8 cellular contexts compared by ENCODE assay signal in genomic region chr2:11498543-11499034, GRCh38. TPM values are rescaled to one million over a fixed set of nuclear protein-coding genes. Genes with fewer than 3 reads are reported as not detected.
DNase-seq lines count a peak whose midpoint lies in the region; ATAC-seq and TF ChIP-seq lines count a peak whose summit lies in the region.

No MANE protein-coding gene starts in this region.

- POLR2A ChIA-PET in HEK293T (lab: Yijun Ruan, JAX), result no interaction called here

- peak; percentile 97 for DNase-seq in RPMI8226
- peak; percentile 42 to 49 for DNase-seq in left colon
- no peak for DNase-seq in upper lobe of right lung
- no peak for DNase-seq in effector CD4-positive, alpha-beta T cell
- no peak for DNase-seq in HEK293T (ENCODE audit: extremely low spot score)
- DNase-seq in activated T-helper 2 cell treated with anti-CD3 and anti-CD28 coated beads, Interferon-gamma antibody, Interleukin-2, Interleukin-4, amounts not matched to agents 10 μg/mL and 5 μg/mL and 100 μg/mL, durations not matched to agents 14 hours and 24 hours and 36 hours (ENCODE audit: low spot score), result no peak

- peaks cover 5% of the 10 kb centered on the region for H3K4me1 Mint-ChIP-seq in activated T-helper 2 cell treated with anti-CD3 and anti-CD28 coated beads, Interferon-gamma antibody, Interleukin-2, Interleukin-4, amounts not matched to agents 10 μg/mL and 5 μg/mL and 100 μg/mL, durations not matched to agents 14 hours and 24 hours and 36 hours (ENCODE audit: low read depth)

- no peak for TF ChIP-seq CTCF in upper lobe of right lung (IDR thresholded peaks at IDR 0.05)

- no peaks in the 10 kb centered on the region for H3K4me1 ChIP-seq in upper lobe of right lung

- no peak overlapping the region for H3K4me3 Mint-ChIP-seq in activated T-helper 2 cell treated with anti-CD3 and anti-CD28 coated beads, Interferon-gamma antibody, Interleukin-2, Interleukin-4, amounts not matched to agents 10 μg/mL and 5 μg/mL and 100 μg/mL, durations not matched to agents 14 hours and 24 hours and 36 hours (ENCODE audit: low read depth)

- H3K27me3 ChIP-seq in upper lobe of right lung, result peaks cover 10% of the 10 kb centered on the region

- no peaks in the 10 kb centered on the region for H3K9me3 Mint-ChIP-seq in activated T-helper 2 cell treated with anti-CD3 and anti-CD28 coated beads, Interferon-gamma antibody, Interleukin-2, Interleukin-4, amounts not matched to agents 10 μg/mL and 5 μg/mL and 100 μg/mL, durations not matched to agents 14 hours and 24 hours and 36 hours

- peaks cover 9% of the 10 kb centered on the region for H3K27me3 Mint-ChIP-seq in activated T-helper 2 cell treated with anti-CD3 and anti-CD28 coated beads, Interferon-gamma antibody, Interleukin-2, Interleukin-4, amounts not matched to agents 10 μg/mL and 5 μg/mL and 100 μg/mL, durations not matched to agents 14 hours and 24 hours and 36 hours (ENCODE audit: low read depth)

- H3K4me3 ChIP-seq in upper lobe of right lung, result no peak overlapping the region

- no peak overlapping the region for H3K27ac ChIP-seq in upper lobe of right lung

- H3K36me3 Mint-ChIP-seq in activated T-helper 2 cell treated with anti-CD3 and anti-CD28 coated beads, Interferon-gamma antibody, Interleukin-2, Interleukin-4, amounts not matched to agents 10 μg/mL and 5 μg/mL and 100 μg/mL, durations not matched to agents 14 hours and 24 hours and 36 hours (ENCODE audit: low read depth), result no peaks in the 10 kb centered on the region

- ATAC-seq in GM18909 (IDR thresholded peaks at IDR 0.05; ENCODE audit: poor library complexity, unreplicated experiment) (peak; percentile 88), HG02943 (IDR thresholded peaks at IDR 0.05; ENCODE audit: low read depth, unreplicated experiment) (peak; percentile 72), left colon (peak; percentile 23), upper lobe of right lung (peak; percentile 42)

- no peaks in the 10 kb centered on the region for H3K9me3 ChIP-seq in upper lobe of right lung

- H3K36me3 ChIP-seq in upper lobe of right lung, result no peaks in the 10 kb centered on the region

- H3K27ac Mint-ChIP-seq in activated T-helper 2 cell treated with anti-CD3 and anti-CD28 coated beads, Interferon-gamma antibody, Interleukin-2, Interleukin-4, amounts not matched to agents 10 μg/mL and 5 μg/mL and 100 μg/mL, durations not matched to agents 14 hours and 24 hours and 36 hours, result no peak overlapping the region

- CTCF ChIA-PET in HEK293T (lab: Yijun Ruan, JAX), result no interaction called here

- intact Hi-C loops in left colon (cut with DNase I, micrococcal nuclease), result no loop called here
- intact Hi-C loops in upper lobe of right lung (cut with DNase I), result no loop called here
- intact Hi-C loops in activated T-helper 2 cell treated with anti-CD3 and anti-CD28 coated beads, Interferon-gamma antibody, Interleukin-2, Interleukin-4, amounts not matched to agents 10 μg/mL and 5 μg/mL and 100 μg/mL, durations not matched to agents 14 hours and 24 hours and 36 hours (cut with micrococcal nuclease), result no loop called here

TF ChIP-seq in HEK293T, 16 proteins besides CTCF, POLR2A, EP300 and RAD21:
- no peak for TF ChIP-seq ZNF384 (IDR thresholded peaks at IDR 0.05)

RNA-seq across cellular contexts. Expression of gene E2F6, which starts 32.6 kb away (rescaled TPM):
- total RNA-seq in left colon (1 to 10 TPM; 5.2 to 6.5 TPM), upper lobe of right lung (14.5 TPM)
- 16.8 and 18.2 TPM in 2 replicates for total RNA-seq in activated T-helper 2 cell treated with anti-CD3 and anti-CD28 coated beads, Interferon-gamma antibody, Interleukin-2, Interleukin-4, amounts not matched to agents 10 μg/mL and 5 μg/mL and 100 μg/mL, durations not matched to agents 14 hours and 24 hours and 36 hours

RNA-seq across cellular contexts. Expression of gene GREB1, which starts 35.3 kb away (rescaled TPM):
- total RNA-seq in left colon (1 to 10 TPM in 1 of 2 donors, under 1 TPM in 1; 0.85 to 2.0 TPM), upper lobe of right lung (0.90 TPM)
- total RNA-seq in activated T-helper 2 cell treated with anti-CD3 and anti-CD28 coated beads, Interferon-gamma antibody, Interleukin-2, Interleukin-4, amounts not matched to agents 10 μg/mL and 5 μg/mL and 100 μg/mL, durations not matched to agents 14 hours and 24 hours and 36 hours, result 0.23 and 0.25 TPM in 2 replicates

Comparison
In these comparisons a context has a peak if more than half of its experiments do, and no peak if none do; other contexts are left out.
1. ATAC-seq: peak in every context shown above with its lines; median percentile 88 in GM18909; 72 in HG02943; 42 in upper lobe of right lung; 23 in left colon.
2. DNase-seq: peak in RPMI8226 (single experiment) and left colon (2 of 2); none in upper lobe of right lung (single experiment), effector CD4-positive, alpha-beta T cell (single experiment), HEK293T (single experiment) and activated T-helper 2 cell treated with anti-CD3 and anti-CD28 coated beads, Interferon-gamma antibody, Interleukin-2, Interleukin-4, amounts not matched to agents 10 μg/mL and 5 μg/mL and 100 μg/mL, durations not matched to agents 14 hours and 24 hours and 36 hours (single experiment).